18 cellular contexts compared by ENCODE assay signal in the genomic region with DNA sequence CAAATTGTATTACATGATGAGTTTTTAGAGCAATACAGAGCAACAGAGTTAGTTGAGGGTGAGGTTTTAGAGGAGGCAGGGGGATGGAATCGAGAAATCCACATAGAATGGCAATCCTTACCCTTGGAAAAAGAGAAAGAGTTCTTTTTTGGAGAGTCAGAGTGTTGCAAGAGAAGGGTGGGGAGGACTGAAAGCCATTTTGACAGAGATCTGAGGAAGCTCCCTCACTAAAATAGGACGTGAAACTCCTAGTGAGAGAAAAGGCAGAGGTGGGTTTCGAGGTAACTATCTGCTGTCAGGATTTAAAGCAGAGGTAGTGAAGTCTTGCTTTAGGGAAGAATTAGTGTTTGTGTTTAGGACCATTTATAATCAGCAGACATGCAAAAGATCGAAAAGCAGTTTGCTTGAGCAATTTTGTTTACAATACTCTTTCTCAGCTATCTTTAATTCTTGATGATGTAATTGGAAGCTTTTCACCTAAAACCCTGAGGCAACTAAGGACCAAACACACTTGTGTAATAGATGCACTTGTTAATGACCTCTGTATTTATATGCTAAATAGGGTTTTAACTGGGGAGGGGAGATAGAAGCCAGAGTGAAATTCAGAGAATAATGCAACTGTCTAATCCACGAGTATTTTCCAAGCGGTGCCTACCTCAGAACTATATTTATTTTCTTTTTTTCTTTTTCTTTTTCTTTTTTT. TPM values are rescaled to one million over a fixed set of nuclear protein-coding genes. Genes with fewer than 3 reads are reported as not detected.
DNase-seq lines count a peak whose midpoint lies in the region; ATAC-seq and TF ChIP-seq lines count a peak whose summit lies in the region.
"Had no signal": no experiment of that assay in that cellular context is flagged by ENCODE, and none has a peak within 500 bp of the region (broad histone marks: within the 10 kb centered on the region; RNA-seq: fewer than 3 reads in every experiment).

No MANE protein-coding gene starts in this region.

- CTCF ChIA-PET in mammary epithelial cell (lab: Charles Lee; ENCODE audit: low non-redundant PET), result no interaction called here
- CTCF ChIA-PET in CD4-positive, alpha-beta T cell (lab: Charles Lee), result no interaction called here

- dilution Hi-C loops in mammary epithelial cell (cut with HindIII; ENCODE audit: low sequenced_read_pairs), result no loop called here

- no peak overlapping the region for H3K4me2 ChIP-seq in mammary epithelial cell (ENCODE audit: insufficient read depth, low read depth, low read length)

- peaks cover 0 to 11% of the 10 kb centered on the region in 2 donors for H3K4me1 ChIP-seq in breast epithelium
- H3K4me1 ChIP-seq in mammary epithelial cell (ENCODE audit: insufficient read depth, low read length), result no peaks in the 10 kb centered on the region
- H3K4me1 ChIP-seq in adipocyte (ENCODE audit: control insufficient read depth, insufficient read depth, low read length), result peaks cover 79% of the 10 kb centered on the region
- H3K4me1 ChIP-seq in upper lobe of right lung, result peaks cover 17% of the 10 kb centered on the region

- intact Hi-C loops in breast epithelium (cut with DNase I; ENCODE audit: low total_unique reads), result no loop called here
- intact Hi-C loops in mammary epithelial cell (cut with micrococcal nuclease), result no loop called here
- intact Hi-C loops in upper lobe of right lung (cut with DNase I), result no loop called here
- intact Hi-C loops in CD4-positive, alpha-beta T cell (cut with DNase I, micrococcal nuclease), result no loop called here

- H3K27ac ChIP-seq in breast epithelium, result peak overlapping the region; percentile 50 to 82
- no peak overlapping the region for H3K27ac ChIP-seq in mammary epithelial cell (ENCODE audit: insufficient read depth, low read depth, low read length)
- H3K27ac ChIP-seq in upper lobe of right lung, result no peak overlapping the region
- H3K27ac ChIP-seq in CD4-positive, alpha-beta T cell (ENCODE audit: low read depth, low read length), result no peak overlapping the region

- H3K36me3 ChIP-seq in breast epithelium (no peaks in the 10 kb centered on the region), mammary epithelial cell (ENCODE audit: insufficient read depth, low read length) (no peaks in the 10 kb centered on the region), adipocyte (ENCODE audit: control insufficient read depth, insufficient read depth, low read length, severe bottlenecking) (peaks cover 87% of the 10 kb centered on the region), upper lobe of right lung (no peaks in the 10 kb centered on the region)
- H3K36me3 ChIP-seq: sigmoid colon had no signal

- ATAC-seq in upper lobe of right lung (peak; percentile 23), HG03565 (IDR thresholded peaks at IDR 0.05; ENCODE audit: unreplicated experiment) (no peak), HG03457 (IDR thresholded peaks at IDR 0.05; ENCODE audit: unreplicated experiment) (no peak)
- ATAC-seq in CD4-positive, alpha-beta T cell (ENCODE audit: poor library complexity), result no peak

- no peak overlapping the region for H2AFZ ChIP-seq in mammary epithelial cell (ENCODE audit: low read depth, low read length)

- H3K4me3 ChIP-seq in breast epithelium (no peak overlapping the region), mammary epithelial cell (replicated peaks in 1 of 3; ENCODE audit: insufficient read depth in 1 of 3, low read depth in 2 of 3, low read length in 3 of 3) (no peak overlapping the region), adipocyte (ENCODE audit: low read length) (peak overlapping the region; percentile 55), upper lobe of right lung (peak overlapping the region; percentile 2)
- H3K4me3 ChIP-seq: sigmoid colon had no signal

- H3K9me3 ChIP-seq in breast epithelium (no peaks in the 10 kb centered on the region), mammary epithelial cell (replicated peaks; ENCODE audit: insufficient read depth, low read length) (no peaks in the 10 kb centered on the region), adipocyte (ENCODE audit: control insufficient read depth, low read length) (no peaks in the 10 kb centered on the region), upper lobe of right lung (no peaks in the 10 kb centered on the region)
- H3K9me3 ChIP-seq in CD4-positive, alpha-beta T cell (ENCODE audit: control insufficient read depth, low read length), result no peaks in the 10 kb centered on the region
- H3K9me3 ChIP-seq: sigmoid colon had no signal

- DNase-seq in breast epithelium (ENCODE audit: low spot score in 2 of 2) (no peak), mammary epithelial cell (no peak), adipocyte (ENCODE audit: low read depth) (no peak), upper lobe of right lung (no peak)
- DNase-seq in CD4-positive, alpha-beta T cell, result no peak
- DNase-seq: activated effector memory CD4-positive, alpha-beta T cell treated with Interleukin-2 at 50 U/mL for 16 hours; CD4-positive, CD25-positive, alpha-beta regulatory T cell; DND-41; NCI-H1105; occipital lobe; sigmoid colon; stimulated activated CD4-positive, alpha-beta T cell treated with anti-CD3 and anti-CD28 coated beads, Interleukin-4, amount 100 ng/mL, for 1 hour had no signal

- H3K4me1 Mint-ChIP-seq in nephron, result peaks cover 70% of the 10 kb centered on the region
- no peaks in the 10 kb centered on the region for H3K4me1 Mint-ChIP-seq in CD4-positive, alpha-beta T cell (ENCODE audit: low read depth)
- H3K4me1 Mint-ChIP-seq: CD4-positive, CD25-positive, alpha-beta regulatory T cell had no signal

- no peak for TF ChIP-seq CTCF in breast epithelium (IDR thresholded peaks at IDR 0.05)
- no peak for TF ChIP-seq CTCF in mammary epithelial cell (conservative IDR thresholded peaks at IDR 0.05 in 1 of 2, IDR thresholded peaks at IDR 0.05 in 1 of 2; ENCODE audit: extremely low read depth in 1 of 2, insufficient read depth in 1 of 2, low read depth in 1 of 2, low read length in 2 of 2)
- TF ChIP-seq CTCF in nephron (IDR thresholded peaks at IDR 0.05; ENCODE audit: unreplicated experiment in 3 of 3), result no peak
- TF ChIP-seq CTCF in upper lobe of right lung (IDR thresholded peaks at IDR 0.05), result no peak
- no peak for TF ChIP-seq CTCF in CD4-positive, alpha-beta T cell (IDR thresholded peaks at IDR 0.05)

- BruUV-seq in mammary epithelial cell (replicated peaks; lab: Mats Ljungman, UMichigan), result no TSS peak

- no peak for TF ChIP-seq POLR2A in breast epithelium (IDR thresholded peaks at IDR 0.05)

- no peaks in the 10 kb centered on the region for H3K27me3 Mint-ChIP-seq in nephron (ENCODE audit: low read depth)
- peaks cover 14% of the 10 kb centered on the region for H3K27me3 Mint-ChIP-seq in CD4-positive, alpha-beta T cell
- H3K27me3 Mint-ChIP-seq: CD4-positive, CD25-positive, alpha-beta regulatory T cell had no signal

- peaks cover 25% of the 10 kb centered on the region for H3K36me3 Mint-ChIP-seq in nephron (ENCODE audit: low read depth)
- no peaks in the 10 kb centered on the region for H3K36me3 Mint-ChIP-seq in CD4-positive, alpha-beta T cell (ENCODE audit: low read depth)
- H3K36me3 Mint-ChIP-seq: CD4-positive, CD25-positive, alpha-beta regulatory T cell; mesothelial cell of epicardium had no signal

- no peak overlapping the region for H3K9ac ChIP-seq in mammary epithelial cell (ENCODE audit: insufficient read depth, low read length)
- peak overlapping the region; percentile 73 for H3K9ac ChIP-seq in adipocyte (ENCODE audit: low read length)

- no peaks in the 10 kb centered on the region for H3K27me3 ChIP-seq in breast epithelium
- H3K27me3 ChIP-seq in mammary epithelial cell (ENCODE audit: insufficient read depth, low read length), result peaks cover 4% of the 10 kb centered on the region
- H3K27me3 ChIP-seq in adipocyte (replicated peaks; ENCODE audit: control insufficient read depth, insufficient read depth, low read length), result no peaks in the 10 kb centered on the region
- H3K27me3 ChIP-seq in upper lobe of right lung, result no peaks in the 10 kb centered on the region
- no peaks in the 10 kb centered on the region for H3K27me3 ChIP-seq in CD4-positive, alpha-beta T cell (ENCODE audit: control insufficient read depth, insufficient read depth, low read length)
- H3K27me3 ChIP-seq: sigmoid colon had no signal

- peak overlapping the region; percentile 65 to 86 (median 80) for H3K27ac Mint-ChIP-seq in nephron
- H3K27ac Mint-ChIP-seq in CD4-positive, alpha-beta T cell, result no peak overlapping the region
- H3K27ac Mint-ChIP-seq: CD4-positive, CD25-positive, alpha-beta regulatory T cell; mesothelial cell of epicardium; T-helper 2 cell treated with Interferon-gamma antibody and Interleukin-4, amounts not matched to agents 5 μg/mL and 100 μg/mL, for 36 hours had no signal

- no peaks in the 10 kb centered on the region for H3K79me2 ChIP-seq in mammary epithelial cell (ENCODE audit: insufficient read depth, low read length)

- POLR2A ChIA-PET in CD4-positive, alpha-beta T cell (lab: Charles Lee), result no interaction called here

- H3K9me3 Mint-ChIP-seq in nephron, result no peaks in the 10 kb centered on the region
- no peaks in the 10 kb centered on the region for H3K9me3 Mint-ChIP-seq in CD4-positive, alpha-beta T cell
- H3K9me3 Mint-ChIP-seq: mesothelial cell of epicardium; T-helper 2 cell treated with Interferon-gamma antibody and Interleukin-4, amounts not matched to agents 5 μg/mL and 100 μg/mL, for 36 hours had no signal

- peak overlapping the region in 1 of 3 experiments; percentile 40 for H3K4me3 Mint-ChIP-seq in nephron
- H3K4me3 Mint-ChIP-seq in CD4-positive, alpha-beta T cell, result no peak overlapping the region
- H3K4me3 Mint-ChIP-seq: CD4-positive, CD25-positive, alpha-beta regulatory T cell; mesothelial cell of epicardium; T-helper 2 cell treated with Interferon-gamma antibody and Interleukin-4, amounts not matched to agents 5 μg/mL and 100 μg/mL, for 36 hours had no signal

- 82% methylated on average over 6 of the region's 6 CpGs for WGBS in mammary epithelial cell (ENCODE audit: low coverage, missing lambda C conversion rate)

- no peaks in the 10 kb centered on the region for H4K20me1 ChIP-seq in mammary epithelial cell (ENCODE audit: insufficient read depth, low read length)

- in situ Hi-C loops in mammary epithelial cell (cut with MboI; ENCODE audit: low sequenced_read_pairs in 2 of 2), result no loop called here

RNA-seq across cellular contexts. Expression of gene ADAMTS5, which starts 20.0 kb away (rescaled TPM):
- 10 to 100 TPM; 14.8 to 89.3 (median 34.4) TPM for total RNA-seq in breast epithelium
- 10 to 100 TPM in 1 of 2 donors, not detected in 1; 22.3 TPM for total RNA-seq in mammary epithelial cell
- 0.01 TPM for polyA plus RNA-seq in mammary epithelial cell
- 0.05 TPM for polyA minus RNA-seq in mammary epithelial cell
- total RNA-seq in upper lobe of right lung, result 3.2 TPM
- not detected for total RNA-seq in CD4-positive, alpha-beta T cell
- total RNA-seq: CD4-positive, CD25-positive, alpha-beta regulatory T cell; endothelial cell of umbilical vein had no signal
- polyA plus RNA-seq: CD4-positive, CD25-positive, alpha-beta regulatory T cell; endothelial cell of umbilical vein had no signal

Comparison
In these comparisons a context has a peak if more than half of its experiments do, and no peak if none do; other contexts are left out.
1. H3K27ac ChIP-seq: peak in breast epithelium (2 of 2); none in mammary epithelial cell (single experiment), upper lobe of right lung (single experiment) and CD4-positive, alpha-beta T cell (single experiment).
2. H3K4me3 ChIP-seq: peak in adipocyte (single experiment) and upper lobe of right lung (single experiment); none in breast epithelium (0 of 3) and mammary epithelial cell (0 of 3).